ENCODE assay signal across 11 cellular contexts in the genomic region with DNA sequence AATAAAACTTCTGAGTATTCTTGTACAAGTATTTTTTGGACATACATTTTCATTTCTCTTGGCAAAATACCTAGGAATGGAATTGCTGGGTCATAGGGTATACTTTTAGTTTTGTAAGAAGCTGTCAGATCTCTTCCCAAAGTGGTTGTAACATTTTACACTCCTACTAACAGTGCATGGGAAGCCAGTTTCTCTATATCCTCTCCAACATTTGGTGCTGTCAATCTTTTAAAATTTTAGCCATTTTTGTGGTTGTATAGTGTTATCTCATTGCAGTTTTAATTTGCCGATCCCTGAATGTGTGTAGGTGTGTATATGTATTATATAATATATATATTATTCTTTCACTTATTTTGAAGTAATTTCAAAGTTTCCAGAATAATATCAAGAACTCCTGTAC.
"Had no signal": no experiment of that assay in that cellular context is flagged by ENCODE, and none has a peak within 500 bp of the region (broad histone marks: within the 10 kb centered on the region; RNA-seq: fewer than 3 reads in every experiment).

No MANE protein-coding gene starts in this region.

- H3K4me3 Mint-ChIP-seq: GM23338, H9, HFFc6 had no signal

- H3K27ac Mint-ChIP-seq: GM23338, H9, HFFc6 had no signal

- H3K9ac ChIP-seq: GM23248 had no signal

- FAIRE-seq: H1, H54 had no signal

- DNase-seq: GM23248, GOT3, H7, H9, HCEC 1CT, HFFc6 had no signal

- H3K9me3 ChIP-seq: HAP-1 had no signal

- H2AFZ ChIP-seq: GM23248, GM23338 had no signal

- H3K4me3 ChIP-seq: GM23248, GM23338, HAP-1 had no signal

- H3K27ac ChIP-seq: GM23248 had no signal

- H3K4me2 ChIP-seq: GM23338 had no signal

- H3K36me3 ChIP-seq: HAP-1 had no signal

- ATAC-seq: GM23338, HCT116 had no signal

- H3K9me3 Mint-ChIP-seq: GM23338, H9, HFFc6 had no signal
